ENCODE assay signal across 1 cellular context in the genomic region with DNA sequence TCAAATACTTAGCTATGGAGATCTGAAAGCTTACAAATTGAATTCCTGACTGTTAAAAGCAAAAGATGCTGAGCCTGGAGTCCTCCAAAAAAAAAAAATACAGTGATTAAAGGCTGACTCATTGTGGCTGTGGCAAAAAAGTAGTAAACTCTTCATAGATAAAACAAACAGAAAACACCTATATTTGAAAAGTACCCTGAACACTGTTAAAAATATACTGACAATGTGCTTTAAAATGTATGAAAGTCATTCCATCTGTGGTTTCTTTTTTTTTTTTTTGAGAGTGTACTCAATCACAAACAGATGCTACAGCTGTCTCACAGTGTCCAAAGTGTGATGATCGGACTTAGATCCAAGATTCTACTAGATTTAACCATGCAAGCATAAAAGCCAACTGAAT.
A peak's percentile ranks its signal among the peaks of the same experiment; 100 is the strongest.
TF ChIP-seq lines count a peak whose summit lies in the region.

No MANE protein-coding gene starts in this region.

TF ChIP-seq in IMR-90, 13 proteins besides CTCF, POLR2A, EP300 and RAD21:
- TF ChIP-seq MAZ (IDR thresholded peaks at IDR 0.05; ENCODE audit: borderline replicate concordance, low read depth, low read length) (no peak), MAFK (IDR thresholded peaks at IDR 0.05; ENCODE audit: low read depth, low read length) (peak; percentile 46; the same call in 1 of the 2 replicates)
